Comparison of ENCODE assay signal across 16 cellular contexts in genomic region chr22:30572210-30572609, GRCh38. TPM values are rescaled to one million over a fixed set of nuclear protein-coding genes. Genes with fewer than 3 reads are reported as not detected.
DNase-seq lines count a peak whose midpoint lies in the region; ATAC-seq, FAIRE-seq and TF ChIP-seq lines count a peak whose summit lies in the region.
"Had no signal": no experiment of that assay in that cellular context is flagged by ENCODE, and none has a peak within 500 bp of the region (broad histone marks: within the 10 kb centered on the region; RNA-seq: fewer than 3 reads in every experiment).

No MANE protein-coding gene starts in this region.

- BruUV-seq in K562 (replicated peaks; lab: Mats Ljungman, UMichigan): no TSS peak

- peaks cover 18% of the 10 kb centered on the region for H3K36me3 ChIP-seq in left ventricle myocardium inferior
- H3K36me3 ChIP-seq in K562 (ENCODE audit: control insufficient read depth, insufficient read depth, low read length): peaks cover 19% of the 10 kb centered on the region; the same call in 1 of the 3 replicates

- H3K4me3 ChIP-seq in left ventricle myocardium inferior (no peak overlapping the region), K562 (no peak overlapping the region)
- H3K4me3 ChIP-seq: GM23248 had no signal

- WGBS in K562 (ENCODE audit: insufficient coverage, low coverage, missing lambda C conversion rate): 28% methylated on average over 6 of the region's 6 CpGs

- TF ChIP-seq POLR2A in K562 (conservative IDR thresholded peaks at IDR 0.05): no peak

- no peak for TF ChIP-seq EP300 in K562 (IDR thresholded peaks at IDR 0.05; ENCODE audit: low read length)

- H3K27ac ChIP-seq in left ventricle myocardium inferior (replicated peaks) (no peak overlapping the region), K562 (ENCODE audit: extremely low read depth, low read depth, low read length) (no peak overlapping the region), layer of hippocampus (ENCODE audit: low read depth, low read length) (peak overlapping the region; percentile 97), temporal lobe (ENCODE audit: low read depth, low read length) (peak overlapping the region; percentile 99)
- H3K27ac ChIP-seq: GM23248 had no signal

- CTCF ChIA-PET in K562 (lab: Yijun Ruan, JAX; ENCODE audit: low intra/inter-chr PET ratio): no interaction called here

- no peaks in the 10 kb centered on the region for H3K9me1 ChIP-seq in K562 (ENCODE audit: control insufficient read depth, insufficient read depth, low read length)

- in situ Hi-C loops in K562 (cut with MboI): no loop called here

- no peak for FAIRE-seq in K562 (lab: Jason Lieb, UNC)
- FAIRE-seq: G401.6 had no signal

- no peaks in the 10 kb centered on the region for H3K79me2 ChIP-seq in K562 (ENCODE audit: control insufficient read depth, insufficient read depth, low read length)

- DNase-seq in left ventricle myocardium superior (peak; percentile 3), left ventricle myocardium inferior (no peak), K562 (ENCODE audit: extremely low read depth in 1 of 4, low spot score in 3 of 4) (no peak), DMS53 treated with DMSO at 0.1 percent for 48 hours (lab: John Stamatoyannopoulos, UW; ENCODE audit: unreplicated experiment) (no peak)
- no peak for DNase-seq in activated CD4-positive, alpha-beta T cell treated with anti-CD3 and anti-CD28 coated beads, Interleukin-2, amount 50 U/mL, for 4 hours
- DNase-seq: HCEC 1CT, KG1, MV-4-11, NCI-H1694 treated with DMSO at 0.1 percent for 48 hours had no signal

- H3K4me1 ChIP-seq in left ventricle myocardium inferior (peaks cover 18% of the 10 kb centered on the region), K562 (replicated peaks in 1 of 2; ENCODE audit: control insufficient read depth in 2 of 2, insufficient read depth in 2 of 2, low read length in 2 of 2) (peaks cover 0 to 12% of the 10 kb centered on the region in 2 experiments; a peak in 2 of 5 replicates)

- peaks cover 73% of the 10 kb centered on the region for H3K27me3 ChIP-seq in left ventricle myocardium inferior (ENCODE audit: low read depth)
- H3K27me3 ChIP-seq in K562 (ENCODE audit: control insufficient read depth in 2 of 2, insufficient read depth in 2 of 2, low read length in 2 of 2): peaks cover 0 to 17% of the 10 kb centered on the region in 2 experiments; a peak in 3 of 5 replicates
- H3K27me3 ChIP-seq in layer of hippocampus (ENCODE audit: control insufficient read depth, insufficient read depth, low read length): no peaks in the 10 kb centered on the region

- intact Hi-C loops in left ventricle myocardium superior (cut with micrococcal nuclease) (no loop called here), left ventricle myocardium inferior (cut with micrococcal nuclease) (no loop called here), K562 (cut with micrococcal nuclease) (no loop called here)

- H3K4me2 ChIP-seq in K562 (ENCODE audit: insufficient read depth, low read length): no peak overlapping the region

- POLR2A ChIA-PET in K562 (lab: Yijun Ruan, JAX): interaction anchor here (0.7 to 2.1 kb wide), 4 partner anchors 8 to 25 kb away, joined by 3 to 6 read pairs (median 4); no protein-coding TSS in a partner anchor

- no peaks in the 10 kb centered on the region; the same call in none of the 2 replicates for H4K20me1 ChIP-seq in K562 (replicated peaks; ENCODE audit: control insufficient read depth, insufficient read depth, low read length)

- ATAC-seq in left ventricle myocardium superior (no peak), K562 (no peak)
- ATAC-seq in activated CD4-positive, CD25-positive, alpha-beta regulatory T cell treated with anti-CD3 and anti-CD28 coated beads, Interleukin-2, amount 50 U/mL, for 24 hours: no peak
- ATAC-seq: Right ventricle myocardium inferior had no signal

- no peak overlapping the region for H2AFZ ChIP-seq in K562 (ENCODE audit: low read depth, low read length)
- H2AFZ ChIP-seq: GM23248 had no signal

- no peaks in the 10 kb centered on the region for H3K9me3 ChIP-seq in left ventricle myocardium inferior (replicated peaks)
- H3K9me3 ChIP-seq in K562 (replicated peaks; ENCODE audit: control insufficient read depth, insufficient read depth, low read depth, low read length): no peaks in the 10 kb centered on the region

- no peak overlapping the region for H3K9ac ChIP-seq in K562 (ENCODE audit: insufficient read depth in 1 of 2, low read depth in 2 of 2, low read length in 2 of 2)
- H3K9ac ChIP-seq: GM23248 had no signal

- TF ChIP-seq CTCF in left ventricle myocardium inferior (IDR thresholded peaks at IDR 0.05; ENCODE audit: borderline replicate concordance): no peak
- TF ChIP-seq CTCF in K562 (IDR thresholded peaks at IDR 0.05 in 2 of 3, conservative IDR thresholded peaks at IDR 0.05 in 1 of 3; ENCODE audit: insufficient read depth in 2 of 3, low read depth in 1 of 3, low read length in 3 of 3): no peak

- no peak for TF ChIP-seq RAD21 in K562 (CRISPR knock-in tag; conservative IDR thresholded peaks at IDR 0.05 in 1 of 2, IDR thresholded peaks at IDR 0.05 in 1 of 2)

RNA-seq across cellular contexts. Expression of gene GAL3ST1, which starts 2.3 kb away (rescaled TPM):
- total RNA-seq in left ventricle myocardium superior: 0.57 TPM
- 0.16 TPM for total RNA-seq in left ventricle myocardium inferior
- total RNA-seq in K562 (2011; cell fraction: chromatin; rRNA removed; ENCODE audit: low replicate concordance): 1.4 TPM in 1 of 2 replicates, not detected in the other
- 3.0 and 3.9 TPM in 2 replicates for total RNA-seq in K562 (2011; cell fraction: nucleolus; rRNA removed)
- total RNA-seq in K562 (2011; cell fraction: nucleoplasm; rRNA removed): 1.5 and 1.6 TPM in 2 replicates
- 0.45 and 1.3 TPM in 2 replicates for total RNA-seq in K562 (2014; rRNA removed)
- 0.15 TPM in 1 of 2 replicates, not detected in the other for total RNA-seq in K562 (2014; rRNA removed; fragmentation: Illumina TruSeq; extraction: Trizol)
- total RNA-seq in K562 (2015; rRNA removed; fragmentation: Illumina TruSeq; extraction: Trizol): 0.38 and 0.43 TPM in 2 replicates
- 1.5 and 1.6 TPM in 2 replicates for total RNA-seq in K562 (2021)
- 0.10 and 0.79 TPM in 2 replicates for polyA plus RNA-seq in K562 (2011; rRNA removed)
- 1.1 and 1.7 TPM in 2 replicates for polyA plus RNA-seq in K562 (2011; cell fraction: cytosol; rRNA removed)
- polyA plus RNA-seq in K562 (2011; cell fraction: nucleus; rRNA removed): 0.40 and 0.63 TPM in 2 replicates
- 0.83 and 2.2 TPM in 2 replicates for polyA plus RNA-seq in K562 (2012)
- 0.22 and 0.72 TPM in 2 replicates for polyA plus RNA-seq in K562 (2014; fragmentation: Illumina TruSeq; extraction: Trizol)
- polyA plus RNA-seq in K562 (2014; fragmentation: Nextera tagmentation; extraction: Ambion mirVana): under 1 TPM in 1 of 2 experiments, not detected in 1; 0.03 TPM
- polyA plus RNA-seq in K562 (2014; rRNA removed): 0.80 and 1.9 TPM in 2 replicates
- polyA minus RNA-seq in K562 (2011; rRNA and poly(A)+ RNA removed): 0.25 TPM in 1 of 2 replicates, not detected in the other
- polyA minus RNA-seq in K562 (2011; cell fraction: cytosol; rRNA and poly(A)+ RNA removed): 1.1 TPM in 1 of 2 replicates, not detected in the other
- 0.13 and 0.33 TPM in 2 replicates for polyA minus RNA-seq in K562 (2011; cell fraction: nucleus; rRNA and poly(A)+ RNA removed)
- 0.74 TPM for total RNA-seq in temporal lobe
- total RNA-seq: GM23248 had no signal
- polyA plus RNA-seq: GM23248 had no signal

RNA-seq across cellular contexts. Expression of gene PES1, which starts 19.5 kb away (rescaled TPM):
- total RNA-seq in left ventricle myocardium superior (21.6 TPM), left ventricle myocardium inferior (23.1 TPM), K562 (2014; rRNA removed) (154 and 158 TPM in 2 replicates), K562 (2014; rRNA removed; fragmentation: Illumina TruSeq; extraction: Trizol) (83.0 and 89.9 TPM in 2 replicates), K562 (2015; rRNA removed; fragmentation: Illumina TruSeq; extraction: Trizol) (117 and 126 TPM in 2 replicates), K562 (2021) (136 and 151 TPM in 2 replicates), temporal lobe (37.6 TPM)
- 71.4 and 154 TPM in 2 replicates for total RNA-seq in K562 (2011; cell fraction: chromatin; rRNA removed; ENCODE audit: low replicate concordance)
- total RNA-seq in K562 (2011; cell fraction: nucleolus; rRNA removed): 93.2 and 100 TPM in 2 replicates
- 58.0 and 70.3 TPM in 2 replicates for total RNA-seq in K562 (2011; cell fraction: nucleoplasm; rRNA removed)
- polyA plus RNA-seq in K562 (2011; rRNA removed) (85.2 and 95.3 TPM in 2 replicates), K562 (2014; fragmentation: Illumina TruSeq; extraction: Trizol) (117 and 127 TPM in 2 replicates), K562 (2014; fragmentation: Nextera tagmentation; extraction: Ambion mirVana) (1 to 10 TPM; 6.5 to 8.2 TPM), K562 (2014; rRNA removed) (83.8 and 94.3 TPM in 2 replicates)
- polyA plus RNA-seq in K562 (2011; cell fraction: cytosol; rRNA removed): 105 and 226 TPM in 2 replicates
- 99.8 and 134 TPM in 2 replicates for polyA plus RNA-seq in K562 (2011; cell fraction: nucleus; rRNA removed)
- 61.0 and 83.5 TPM in 2 replicates for polyA plus RNA-seq in K562 (2012)
- 104 and 142 TPM in 2 replicates for polyA minus RNA-seq in K562 (2011; rRNA and poly(A)+ RNA removed)
- polyA minus RNA-seq in K562 (2011; cell fraction: cytosol; rRNA and poly(A)+ RNA removed): 65.7 and 82.8 TPM in 2 replicates
- polyA minus RNA-seq in K562 (2011; cell fraction: nucleus; rRNA and poly(A)+ RNA removed): 48.7 and 75.2 TPM in 2 replicates

RNA-seq across cellular contexts. Expression of gene SEC14L6, which starts 25.7 kb away (rescaled TPM):
- total RNA-seq in left ventricle myocardium superior: not detected
- total RNA-seq in left ventricle myocardium inferior: not detected
- total RNA-seq in K562 (2011; cell fraction: chromatin; rRNA removed; ENCODE audit: low replicate concordance): 5.1 and 11.8 TPM in 2 replicates
- total RNA-seq in K562 (2011; cell fraction: nucleolus; rRNA removed): 5.3 and 5.5 TPM in 2 replicates
- 4.3 and 6.0 TPM in 2 replicates for total RNA-seq in K562 (2011; cell fraction: nucleoplasm; rRNA removed)
- 1.5 and 1.8 TPM in 2 replicates for total RNA-seq in K562 (2014; rRNA removed)
- 1.9 and 2.0 TPM in 2 replicates for total RNA-seq in K562 (2014; rRNA removed; fragmentation: Illumina TruSeq; extraction: Trizol)
- total RNA-seq in K562 (2015; rRNA removed; fragmentation: Illumina TruSeq; extraction: Trizol): 1.6 and 2.2 TPM in 2 replicates
- total RNA-seq in K562 (2021): 1.6 and 2.6 TPM in 2 replicates
- polyA plus RNA-seq in K562 (2011; rRNA removed): 5.0 and 6.1 TPM in 2 replicates
- 5.1 and 8.0 TPM in 2 replicates for polyA plus RNA-seq in K562 (2011; cell fraction: cytosol; rRNA removed)
- 6.2 and 8.4 TPM in 2 replicates for polyA plus RNA-seq in K562 (2011; cell fraction: nucleus; rRNA removed)
- polyA plus RNA-seq in K562 (2012): 2.1 and 2.8 TPM in 2 replicates
- 4.0 and 4.1 TPM in 2 replicates for polyA plus RNA-seq in K562 (2014; fragmentation: Illumina TruSeq; extraction: Trizol)
- polyA plus RNA-seq in K562 (2014; fragmentation: Nextera tagmentation; extraction: Ambion mirVana): under 1 TPM; 0.29 to 0.39 TPM
- 1.7 and 2.3 TPM in 2 replicates for polyA plus RNA-seq in K562 (2014; rRNA removed)
- polyA minus RNA-seq in K562 (2011; rRNA and poly(A)+ RNA removed): 0.99 and 5.1 TPM in 2 replicates
- polyA minus RNA-seq in K562 (2011; cell fraction: cytosol; rRNA and poly(A)+ RNA removed): 1.4 and 3.9 TPM in 2 replicates
- polyA minus RNA-seq in K562 (2011; cell fraction: nucleus; rRNA and poly(A)+ RNA removed): 1.4 and 2.3 TPM in 2 replicates
- total RNA-seq in temporal lobe: 0.49 TPM
- total RNA-seq: GM23248, NCI-H460 had no signal
- polyA plus RNA-seq: GM23248 had no signal

RNA-seq across cellular contexts. Expression of gene TCN2, which starts 34.8 kb away (rescaled TPM):
- total RNA-seq in left ventricle myocardium superior (14.6 TPM), left ventricle myocardium inferior (14.1 TPM), K562 (2014; rRNA removed) (1.4 and 1.6 TPM in 2 replicates), K562 (2014; rRNA removed; fragmentation: Illumina TruSeq; extraction: Trizol) (1.3 and 1.4 TPM in 2 replicates), K562 (2015; rRNA removed; fragmentation: Illumina TruSeq; extraction: Trizol) (1.9 and 2.1 TPM in 2 replicates), K562 (2021) (1.4 and 2.0 TPM in 2 replicates), temporal lobe (11.1 TPM)
- 4.2 and 11.1 TPM in 2 replicates for total RNA-seq in K562 (2011; cell fraction: chromatin; rRNA removed; ENCODE audit: low replicate concordance)
- 6.1 and 8.5 TPM in 2 replicates for total RNA-seq in K562 (2011; cell fraction: nucleolus; rRNA removed)
- 4.6 and 5.1 TPM in 2 replicates for total RNA-seq in K562 (2011; cell fraction: nucleoplasm; rRNA removed)
- polyA plus RNA-seq in K562 (2011; rRNA removed) (1.2 and 1.7 TPM in 2 replicates), K562 (2014; fragmentation: Illumina TruSeq; extraction: Trizol) (2.5 and 2.7 TPM in 2 replicates), K562 (2014; fragmentation: Nextera tagmentation; extraction: Ambion mirVana) (1 to 10 TPM; 4.8 to 5.4 TPM), K562 (2014; rRNA removed) (0.88 and 1.5 TPM in 2 replicates)
- polyA plus RNA-seq in K562 (2011; cell fraction: cytosol; rRNA removed): 1.7 and 4.4 TPM in 2 replicates
- polyA plus RNA-seq in K562 (2011; cell fraction: nucleus; rRNA removed): 1.0 and 1.9 TPM in 2 replicates
- 3.4 and 5.8 TPM in 2 replicates for polyA plus RNA-seq in K562 (2012)
- 0.63 and 1.9 TPM in 2 replicates for polyA minus RNA-seq in K562 (2011; rRNA and poly(A)+ RNA removed)
- 2.4 TPM in 1 of 2 replicates, not detected in the other for polyA minus RNA-seq in K562 (2011; cell fraction: cytosol; rRNA and poly(A)+ RNA removed)
- polyA minus RNA-seq in K562 (2011; cell fraction: nucleus; rRNA and poly(A)+ RNA removed): 0.78 and 1.8 TPM in 2 replicates

Comparison
In these comparisons a context has a peak if more than half of its experiments do, and no peak if none do; other contexts are left out.
1. H3K27ac ChIP-seq: peak in layer of hippocampus (single experiment) and temporal lobe (single experiment); none in left ventricle myocardium inferior (single experiment) and K562 (single experiment).